In genomic region chr3:29754346-29754745, GRCh38 we compare ENCODE assay signal across 16 cellular contexts.
DNase-seq lines count a peak whose midpoint lies in the region; ATAC-seq and TF ChIP-seq lines count a peak whose summit lies in the region.
"Had no signal": no experiment of that assay in that cellular context is flagged by ENCODE, and none has a peak within 500 bp of the region (broad histone marks: within the 10 kb centered on the region; RNA-seq: fewer than 3 reads in every experiment).

No MANE protein-coding gene starts in this region.

- H3K4me1 Mint-ChIP-seq in neural crest cell = peaks cover 44% of the 10 kb centered on the region
- H3K4me1 Mint-ChIP-seq: B cell, T-cell had no signal

- H3K27me3 Mint-ChIP-seq in neural crest cell (ENCODE audit: low read depth) = peaks cover 5% of the 10 kb centered on the region
- H3K27me3 Mint-ChIP-seq: B cell had no signal

- no peak for TF ChIP-seq CTCF in neural crest cell (conservative IDR thresholded peaks at IDR 0.05)

- H3K4me3 Mint-ChIP-seq in neural crest cell = no peak overlapping the region
- H3K4me3 Mint-ChIP-seq: B cell; CD4-positive, alpha-beta T cell; T-cell had no signal

- DNase-seq in neural crest cell (ENCODE audit: low read depth, low spot score) (no peak), LoVo (ENCODE audit: low spot score) (no peak), medulla oblongata (ENCODE audit: extremely low spot score) (no peak), T-helper 1 cell (no peak)
- DNase-seq: Calu3; CD4-positive, alpha-beta T cell; HCEC 1CT; NCI-H226; NCI-H526 treated with DMSO at 0.1 percent for 48 hours; NK-92 treated with Interleukin-12 subunit alpha and Interleukin-12 subunit beta, amount 100 ng/mL, for 24 hours; PC-9; T-cell had no signal

- ATAC-seq in GM18868 (IDR thresholded peaks at IDR 0.05; ENCODE audit: unreplicated experiment) (peak; percentile 80), HG02623 (IDR thresholded peaks at IDR 0.05; ENCODE audit: unreplicated experiment) (peak; percentile 52), HG03354 (IDR thresholded peaks at IDR 0.05; ENCODE audit: poor library complexity, severe bottlenecking, unreplicated experiment) (peak; percentile 50)
- ATAC-seq: T-cell had no signal

- peak overlapping the region; percentile 5 for H3K27ac Mint-ChIP-seq in neural crest cell (ENCODE audit: unreplicated experiment)
- H3K27ac Mint-ChIP-seq: B cell; CD4-positive, alpha-beta T cell; T-cell had no signal

- peaks cover 2% of the 10 kb centered on the region for H3K9me3 Mint-ChIP-seq in neural crest cell
- H3K9me3 Mint-ChIP-seq: CD4-positive, alpha-beta T cell; T-cell had no signal

- no peaks in the 10 kb centered on the region for H3K36me3 Mint-ChIP-seq in neural crest cell (ENCODE audit: low read depth)
- H3K36me3 Mint-ChIP-seq: T-cell had no signal
